Comparison of ENCODE assay signal across 22 cellular contexts in genomic region chr6:113486172-113486571, GRCh38.
DNase-seq lines count a peak whose midpoint lies in the region; ATAC-seq and TF ChIP-seq lines count a peak whose summit lies in the region.
"Had no signal": no experiment of that assay in that cellular context is flagged by ENCODE, and none has a peak within 500 bp of the region (broad histone marks: within the 10 kb centered on the region; RNA-seq: fewer than 3 reads in every experiment).

No MANE protein-coding gene starts in this region.

- peaks cover 60% of the 10 kb centered on the region in 2 experiments for H3K4me1 ChIP-seq in neutrophil (ENCODE audit: control insufficient read depth in 1 of 2, insufficient read depth in 1 of 2, low read depth in 1 of 2, low read length in 1 of 2)
- H3K4me1 ChIP-seq in tibial artery, result no peaks in the 10 kb centered on the region
- H3K4me1 ChIP-seq: BLaER1 had no signal

- no peaks in the 10 kb centered on the region for H3K27me3 ChIP-seq in neutrophil
- H3K27me3 ChIP-seq in tibial artery, result no peaks in the 10 kb centered on the region
- H3K27me3 ChIP-seq: BLaER1 had no signal

- CTCF ChIA-PET in WTC11 (lab: Charles Lee), result no interaction called here

- H3K27ac ChIP-seq in neutrophil (peak overlapping the region; percentile 96), tibial artery (no peak overlapping the region)
- H3K27ac ChIP-seq: BLaER1 had no signal

- no peaks in the 10 kb centered on the region for H3K36me3 Mint-ChIP-seq in WTC11
- H3K36me3 Mint-ChIP-seq: CD8-positive, alpha-beta T cell had no signal

- H3K4me3 ChIP-seq in neutrophil (ENCODE audit: low read depth in 1 of 2, low read length in 1 of 2) (peak overlapping the region; percentile 8 to 36), tibial artery (no peak overlapping the region)
- H3K4me3 ChIP-seq: BLaER1 had no signal

- intact Hi-C loops in tibial artery (cut with DNase I; ENCODE audit: low total_unique reads), result no loop called here

- H3K9me3 ChIP-seq in neutrophil (no peaks in the 10 kb centered on the region), tibial artery (no peaks in the 10 kb centered on the region)
- H3K9me3 ChIP-seq: BLaER1 had no signal

- no peaks in the 10 kb centered on the region for H3K27me3 Mint-ChIP-seq in WTC11 (ENCODE audit: low read depth)

- POLR2A ChIA-PET in WTC11 (lab: Charles Lee), result no interaction called here

- no peak for ATAC-seq in WTC11
- ATAC-seq: CD8-positive, alpha-beta T cell; HCT116; Panc1; SK-N-SH treated with all-trans-retinoic acid at 6 μM for 48 hours had no signal

- H3K27ac Mint-ChIP-seq in WTC11, result no peak overlapping the region
- H3K27ac Mint-ChIP-seq: CD8-positive, alpha-beta T cell; T-helper 1 cell treated with Interleukin-12 subunit alpha and Interleukin-12 subunit beta and Interleukin-4 antibody, amounts not matched to agents 30 μg/mL and 1 μg/mL, for 36 hours had no signal

- DNase-seq in NCI-H2227 (lab: John Stamatoyannopoulos, UW; ENCODE audit: unreplicated experiment), result peak; percentile 3
- DNase-seq in NCI-H2227 treated with DMSO at 0.1 percent for 48 hours (lab: John Stamatoyannopoulos, UW), result no peak
- DNase-seq in NCI-H146 (lab: John Stamatoyannopoulos, UW), result peak; percentile 38
- no peak for DNase-seq in WTC11 (ENCODE audit: low spot score)
- no peak for DNase-seq in SK-N-DZ (ENCODE audit: low spot score)
- no peak for DNase-seq in tibial artery
- no peak for DNase-seq in NCI-H2196 (lab: John Stamatoyannopoulos, UW; ENCODE audit: unreplicated experiment)
- DNase-seq: 8988T; CD8-positive, alpha-beta T cell; DMS79 treated with DMSO at 0.1 percent for 48 hours; KBM-7; NCI-H1092 treated with DMSO at 0.1 percent for 48 hours; NCI-H1694 treated with DMSO at 0.1 percent for 48 hours; NCI-H2107; NCI-H446; NCI-H774 had no signal

- no peaks in the 10 kb centered on the region for H3K36me3 ChIP-seq in neutrophil
- H3K36me3 ChIP-seq in tibial artery, result no peaks in the 10 kb centered on the region
- H3K36me3 ChIP-seq: BLaER1 had no signal

- no peaks in the 10 kb centered on the region for H3K4me1 Mint-ChIP-seq in WTC11

- no peaks in the 10 kb centered on the region for H3K9me3 Mint-ChIP-seq in WTC11
- H3K9me3 Mint-ChIP-seq: CD8-positive, alpha-beta T cell; T-helper 1 cell treated with Interleukin-12 subunit alpha and Interleukin-12 subunit beta and Interleukin-4 antibody, amounts not matched to agents 30 μg/mL and 1 μg/mL, for 36 hours had no signal

- H3K4me3 Mint-ChIP-seq in WTC11, result no peak overlapping the region
- H3K4me3 Mint-ChIP-seq: CD8-positive, alpha-beta T cell; T-helper 1 cell treated with Interleukin-12 subunit alpha and Interleukin-12 subunit beta and Interleukin-4 antibody, amounts not matched to agents 30 μg/mL and 1 μg/mL, for 36 hours had no signal

- TF ChIP-seq CTCF in WTC11 (IDR thresholded peaks at IDR 0.05) (no peak), neutrophil (IDR thresholded peaks at IDR 0.05) (peak; percentile 15), tibial artery (IDR thresholded peaks at IDR 0.05) (no peak)

TF ChIP-seq in WTC11, 78 proteins besides CTCF, POLR2A, EP300 and RAD21:
- peak; percentile 25; the same call in 1 of the 2 replicates for TF ChIP-seq GABPB1 (CRISPR knock-in tag; IDR thresholded peaks at IDR 0.05)
- no peak for TF ChIP-seq RORB (CRISPR knock-in tag; IDR thresholded peaks at IDR 0.05)
- TF ChIP-seq ZMAT4 (CRISPR knock-in tag; IDR thresholded peaks at IDR 0.05), result no peak
- no peak for TF ChIP-seq JAZF1 (CRISPR knock-in tag; IDR thresholded peaks at IDR 0.05)
- TF ChIP-seq NFYB (CRISPR knock-in tag; conservative IDR thresholded peaks at IDR 0.05; ENCODE audit: low read depth), result no peak
TF ChIP-seq in WTC11: peak in this region for 1.

Comparison
In these comparisons a context has a peak if more than half of its experiments do, and no peak if none do; other contexts are left out.
1. DNase-seq: peak in NCI-H2227 (single experiment) and NCI-H146 (single experiment); none in NCI-H2227 treated with DMSO at 0.1 percent for 48 hours (single experiment), WTC11 (single experiment), SK-N-DZ (single experiment), tibial artery (0 of 2) and NCI-H2196 (single experiment).
2. H3K4me3 ChIP-seq: peak in neutrophil (2 of 2); none in tibial artery (0 of 2).